14 cellular contexts compared by ENCODE assay signal in genomic region chr6:29509239-29509638, GRCh38. TPM values are rescaled to one million over a fixed set of nuclear protein-coding genes. Genes with fewer than 3 reads are reported as not detected.
DNase-seq lines count a peak whose midpoint lies in the region; ATAC-seq, FAIRE-seq and TF ChIP-seq lines count a peak whose summit lies in the region.
"Had no signal": no experiment of that assay in that cellular context is flagged by ENCODE, and none has a peak within 500 bp of the region (broad histone marks: within the 10 kb centered on the region; RNA-seq: fewer than 3 reads in every experiment).

No MANE protein-coding gene starts in this region.

- TF ChIP-seq POLR2A in GM12878 (IDR thresholded peaks at IDR 0.05; ENCODE audit: low read depth, low read length), result no peak

- H2AFZ ChIP-seq in GM12878 (ENCODE audit: control insufficient read depth, low read depth, low read length), result no peak overlapping the region

- RAD21 ChIA-PET in GM12878 (lab: Charles Lee; ENCODE audit: unreplicated experiment), result interaction anchor here (1.2 kb wide), 1 partner anchor 49 kb away, joined by 3 read pairs; no protein-coding TSS in a partner anchor

- no TSS peak for BruUV-seq in GM12878 (replicated peaks; lab: Mats Ljungman, UMichigan)

- DNase-seq in GM12878 (ENCODE audit: low read depth, low spot score) (no peak), DMS53 (lab: John Stamatoyannopoulos, UW) (no peak), medulla oblongata (ENCODE audit: extremely low spot score) (no peak), psoas muscle (no peak)
- no peak for DNase-seq in effector CD8-positive, alpha-beta T cell (lab: John Stamatoyannopoulos, UW)
- DNase-seq: activated effector memory CD4-positive, alpha-beta T cell treated with Interleukin-2 at 50 U/mL for 16 hours; mucosa of descending colon; NCI-H446 treated with DMSO at 0.1 percent for 48 hours; right cardiac atrium had no signal

- H3K4me2 ChIP-seq in GM12878 (ENCODE audit: control insufficient read depth, insufficient read depth), result peak overlapping the region; percentile 41

- H3K9me3 ChIP-seq in GM12878 (replicated peaks; ENCODE audit: control insufficient read depth, insufficient read depth, low read length), result no peaks in the 10 kb centered on the region
- H3K9me3 ChIP-seq in psoas muscle, result no peaks in the 10 kb centered on the region
- H3K9me3 ChIP-seq: mucosa of descending colon had no signal

- CTCF ChIA-PET in GM12878 (lab: Yijun Ruan, JAX), result interaction anchor here (1.5 kb wide), 1 partner anchor 145 kb away, joined by 4 read pairs; no protein-coding TSS in a partner anchor

- SMC1A ChIA-PET in GM12878 (lab: Charles Lee; ENCODE audit: uncharacterized antibody, unreplicated experiment), result no interaction called here

- peak; percentile 80 for FAIRE-seq in GM12878 (lab: Jason Lieb, UNC)

- H3K4me1 ChIP-seq in GM12878 (ENCODE audit: control insufficient read depth, insufficient read depth, low read length), result peaks cover 9% of the 10 kb centered on the region
- H3K4me1 ChIP-seq in psoas muscle, result no peaks in the 10 kb centered on the region

- WGBS in GM12878 (ENCODE audit: insufficient coverage, insufficient replicate concordance, low lambda C conversion rate, missing lambda C conversion rate), result 6% methylated on average over 6 of the region's 6 CpGs
- 72 to 76% (median 72%) methylated on average over 6 of the region's 6 CpGs for WGBS in psoas muscle, 3 donors

- H3K36me3 ChIP-seq in GM12878 (ENCODE audit: control insufficient read depth in 2 of 2, insufficient read depth in 2 of 2, low read length in 1 of 2) (no peaks in the 10 kb centered on the region), psoas muscle (ENCODE audit: insufficient read depth in 1 of 2, low read depth in 1 of 2) (no peaks in the 10 kb centered on the region)

- TF ChIP-seq RAD21 in GM12878 (IDR thresholded peaks at IDR 0.05; ENCODE audit: insufficient read depth, low read depth, low read length), result no peak

- TF ChIP-seq CTCF in GM12878 (IDR thresholded peaks at IDR 0.05 in 2 of 3, conservative IDR thresholded peaks at IDR 0.05 in 1 of 3; ENCODE audit: control insufficient read depth in 2 of 3, extremely low read depth in 1 of 3, insufficient read depth in 1 of 3, low read depth in 3 of 3, low read length in 3 of 3) (no peak), psoas muscle (IDR thresholded peaks at IDR 0.05) (no peak)

- H3K4me3 ChIP-seq in GM12878 (no peak overlapping the region), psoas muscle (no peak overlapping the region)
- H3K4me3 ChIP-seq: mucosa of descending colon had no signal

- H4K20me1 ChIP-seq in GM12878 (ENCODE audit: control insufficient read depth, insufficient read depth), result no peaks in the 10 kb centered on the region

- POLR2A ChIA-PET in GM12878 (lab: Charles Lee), result interaction anchor here (0.6 kb wide), 1 partner anchor 77 kb away, joined by 5 read pairs; no protein-coding TSS in a partner anchor

- H3K27me3 ChIP-seq in GM12878 (replicated peaks in 1 of 2; ENCODE audit: control insufficient read depth in 2 of 2, insufficient read depth in 2 of 2, low read length in 1 of 2), result no peaks in the 10 kb centered on the region
- no peaks in the 10 kb centered on the region for H3K27me3 ChIP-seq in psoas muscle (ENCODE audit: insufficient read depth in 3 of 3, low read length in 2 of 3)

- no peak overlapping the region for H3K9ac ChIP-seq in GM12878 (ENCODE audit: control insufficient read depth, insufficient read depth, low read length)

- in situ Hi-C loops in GM12878 (cut with MboI), result no loop called here

- H3K79me2 ChIP-seq in GM12878 (ENCODE audit: control insufficient read depth, insufficient read depth, low read length), result no peaks in the 10 kb centered on the region

- peak; percentile 75 for ATAC-seq in GM18520 (IDR thresholded peaks at IDR 0.05; ENCODE audit: unreplicated experiment)
- peak; percentile 73 for ATAC-seq in GM19463 (IDR thresholded peaks at IDR 0.05; ENCODE audit: unreplicated experiment)
- ATAC-seq in HG02943 (IDR thresholded peaks at IDR 0.05; ENCODE audit: low read depth, unreplicated experiment), result peak; percentile 71
- ATAC-seq in GM12878, result peak; percentile 95
- ATAC-seq in psoas muscle, result no peak
- ATAC-seq: mucosa of descending colon, right cardiac atrium had no signal

- no peak overlapping the region for H3K27ac ChIP-seq in GM12878 (ENCODE audit: control insufficient read depth, insufficient read depth)
- no peak overlapping the region for H3K27ac ChIP-seq in psoas muscle
- H3K27ac ChIP-seq: VCaP had no signal

- TF ChIP-seq EP300 in GM12878 (IDR thresholded peaks at IDR 0.05; ENCODE audit: borderline replicate concordance in 1 of 2, control insufficient read depth in 1 of 2, low read depth in 2 of 2, low read length in 2 of 2), result no peak

- intact Hi-C loops in GM12878 (cut with micrococcal nuclease; ENCODE audit: unreplicated experiment) (no loop called here), psoas muscle (cut with DNase I) (no loop called here)

RNA-seq across cellular contexts. Expression of gene MAS1L, which starts 21.5 kb away (rescaled TPM):
- not detected in 2 replicates for total RNA-seq in GM12878 (2013; cell fraction: nucleolus; rRNA removed)
- total RNA-seq in GM12878 (2014; rRNA removed) (not detected in 2 replicates), GM12878 (2014; rRNA removed; fragmentation: Illumina TruSeq; extraction: Trizol) (not detected in 2 replicates), GM12878 (2021) (not detected in 2 replicates), psoas muscle (not detected)
- not detected for polyA plus RNA-seq in GM12878 (2011; ENCODE audit: low read depth)
- polyA plus RNA-seq in GM12878 (2011; rRNA removed) (not detected in 2 replicates), GM12878 (2014; fragmentation: Illumina TruSeq; extraction: Trizol) (not detected in 2 replicates), GM12878 (2014; fragmentation: Nextera tagmentation; extraction: Ambion mirVana) (not detected), GM12878 (2014; rRNA removed) (not detected in 2 replicates), GM12878 (2016; fragmentation: Nextera tagmentation; extraction: Ambion mirVana) (not detected), psoas muscle (not detected)
- not detected in 2 replicates for polyA plus RNA-seq in GM12878 (2011; cell fraction: cytosol; rRNA removed)
- polyA plus RNA-seq in GM12878 (2011; cell fraction: nucleus; rRNA removed), result not detected in 2 replicates
- polyA plus RNA-seq in GM12878 (2012), result not detected in 2 replicates
- not detected in 2 replicates for polyA minus RNA-seq in GM12878 (2011; rRNA and poly(A)+ RNA removed)
- polyA minus RNA-seq in GM12878 (2011; cell fraction: cytosol; rRNA and poly(A)+ RNA removed), result not detected in 2 replicates
- polyA minus RNA-seq in GM12878 (2011; cell fraction: nucleus; rRNA and poly(A)+ RNA removed), result not detected in 2 replicates
- total RNA-seq: epithelial cell of proximal tubule, right cardiac atrium had no signal
- polyA plus RNA-seq: right cardiac atrium had no signal

RNA-seq across cellular contexts. Expression of gene UBD, which starts 50.3 kb away (rescaled TPM):
- 1.8 and 2.0 TPM in 2 replicates for total RNA-seq in GM12878 (2013; cell fraction: nucleolus; rRNA removed)
- 31.8 and 40.4 TPM in 2 replicates for total RNA-seq in GM12878 (2014; rRNA removed)
- total RNA-seq in GM12878 (2014; rRNA removed; fragmentation: Illumina TruSeq; extraction: Trizol), result 52.9 and 54.3 TPM in 2 replicates
- 23.4 and 24.6 TPM in 2 replicates for total RNA-seq in GM12878 (2021)
- 28.2 TPM for polyA plus RNA-seq in GM12878 (2011; ENCODE audit: low read depth)
- polyA plus RNA-seq in GM12878 (2011; rRNA removed), result 101 and 121 TPM in 2 replicates
- 49.1 and 49.8 TPM in 2 replicates for polyA plus RNA-seq in GM12878 (2011; cell fraction: cytosol; rRNA removed)
- 27.6 and 27.7 TPM in 2 replicates for polyA plus RNA-seq in GM12878 (2011; cell fraction: nucleus; rRNA removed)
- polyA plus RNA-seq in GM12878 (2012), result 14.0 and 25.2 TPM in 2 replicates
- polyA plus RNA-seq in GM12878 (2014; fragmentation: Illumina TruSeq; extraction: Trizol), result 51.0 and 68.3 TPM in 2 replicates
- 10 to 100 TPM; 28.6 to 39.6 TPM for polyA plus RNA-seq in GM12878 (2014; fragmentation: Nextera tagmentation; extraction: Ambion mirVana)
- polyA plus RNA-seq in GM12878 (2014; rRNA removed), result 35.6 and 42.5 TPM in 2 replicates
- 10 to 100 TPM; 24.3 to 28.4 TPM for polyA plus RNA-seq in GM12878 (2016; fragmentation: Nextera tagmentation; extraction: Ambion mirVana)
- polyA minus RNA-seq in GM12878 (2011; rRNA and poly(A)+ RNA removed), result 30.5 and 35.5 TPM in 2 replicates
- 6.4 and 8.9 TPM in 2 replicates for polyA minus RNA-seq in GM12878 (2011; cell fraction: cytosol; rRNA and poly(A)+ RNA removed)
- polyA minus RNA-seq in GM12878 (2011; cell fraction: nucleus; rRNA and poly(A)+ RNA removed), result 4.6 and 6.0 TPM in 2 replicates
- total RNA-seq in psoas muscle, result under 1 TPM in 2 of 4 donors, not detected in 2; 0.25 to 0.26 TPM
- under 1 TPM in 2 of 3 donors, not detected in 1; 0.23 to 0.30 TPM for polyA plus RNA-seq in psoas muscle
- total RNA-seq: right cardiac atrium had no signal

RNA-seq across cellular contexts. Expression of gene OR2H1, which starts 52.3 kb away (rescaled TPM):
- total RNA-seq in GM12878 (2013; cell fraction: nucleolus; rRNA removed), result not detected in 2 replicates
- total RNA-seq in GM12878 (2014; rRNA removed), result not detected in 2 replicates
- total RNA-seq in GM12878 (2014; rRNA removed; fragmentation: Illumina TruSeq; extraction: Trizol), result not detected in 2 replicates
- total RNA-seq in GM12878 (2021), result not detected in 2 replicates
- polyA plus RNA-seq in GM12878 (2011; ENCODE audit: low read depth), result not detected
- not detected in 2 replicates for polyA plus RNA-seq in GM12878 (2011; rRNA removed)
- polyA plus RNA-seq in GM12878 (2011; cell fraction: cytosol; rRNA removed), result not detected in 2 replicates
- not detected in 2 replicates for polyA plus RNA-seq in GM12878 (2011; cell fraction: nucleus; rRNA removed)
- polyA plus RNA-seq in GM12878 (2012), result not detected in 2 replicates
- polyA plus RNA-seq in GM12878 (2014; fragmentation: Illumina TruSeq; extraction: Trizol), result not detected in 2 replicates
- not detected for polyA plus RNA-seq in GM12878 (2014; fragmentation: Nextera tagmentation; extraction: Ambion mirVana)
- not detected in 2 replicates for polyA plus RNA-seq in GM12878 (2014; rRNA removed)
- not detected for polyA plus RNA-seq in GM12878 (2016; fragmentation: Nextera tagmentation; extraction: Ambion mirVana)
- polyA minus RNA-seq in GM12878 (2011; rRNA and poly(A)+ RNA removed), result not detected in 2 replicates
- not detected in 2 replicates for polyA minus RNA-seq in GM12878 (2011; cell fraction: cytosol; rRNA and poly(A)+ RNA removed)
- polyA minus RNA-seq in GM12878 (2011; cell fraction: nucleus; rRNA and poly(A)+ RNA removed), result not detected in 2 replicates
- not detected for total RNA-seq in psoas muscle
- under 1 TPM in 1 of 3 donors, not detected in 2; 0.10 TPM for polyA plus RNA-seq in psoas muscle
- total RNA-seq: epithelial cell of proximal tubule, mucosa of descending colon, right cardiac atrium had no signal
- polyA plus RNA-seq: right cardiac atrium had no signal

RNA-seq across cellular contexts. Expression of gene OR11A1, which starts 52.4 kb away (rescaled TPM):
- not detected in 2 replicates for total RNA-seq in GM12878 (2013; cell fraction: nucleolus; rRNA removed)
- not detected in 2 replicates for total RNA-seq in GM12878 (2014; rRNA removed)
- not detected in 2 replicates for total RNA-seq in GM12878 (2014; rRNA removed; fragmentation: Illumina TruSeq; extraction: Trizol)
- not detected in 2 replicates for total RNA-seq in GM12878 (2021)
- not detected for polyA plus RNA-seq in GM12878 (2011; ENCODE audit: low read depth)
- not detected in 2 replicates for polyA plus RNA-seq in GM12878 (2011; rRNA removed)
- not detected in 2 replicates for polyA plus RNA-seq in GM12878 (2011; cell fraction: cytosol; rRNA removed)
- polyA plus RNA-seq in GM12878 (2011; cell fraction: nucleus; rRNA removed), result not detected in 2 replicates
- polyA plus RNA-seq in GM12878 (2012), result not detected in 2 replicates
- polyA plus RNA-seq in GM12878 (2014; fragmentation: Illumina TruSeq; extraction: Trizol), result not detected in 2 replicates
- not detected for polyA plus RNA-seq in GM12878 (2014; fragmentation: Nextera tagmentation; extraction: Ambion mirVana)
- not detected in 2 replicates for polyA plus RNA-seq in GM12878 (2014; rRNA removed)
- polyA plus RNA-seq in GM12878 (2016; fragmentation: Nextera tagmentation; extraction: Ambion mirVana), result not detected
- not detected in 2 replicates for polyA minus RNA-seq in GM12878 (2011; rRNA and poly(A)+ RNA removed)
- not detected in 2 replicates for polyA minus RNA-seq in GM12878 (2011; cell fraction: cytosol; rRNA and poly(A)+ RNA removed)
- not detected in 2 replicates for polyA minus RNA-seq in GM12878 (2011; cell fraction: nucleus; rRNA and poly(A)+ RNA removed)
- total RNA-seq in psoas muscle, result not detected
- not detected for polyA plus RNA-seq in psoas muscle
- total RNA-seq: epithelial cell of proximal tubule, mucosa of descending colon, right cardiac atrium had no signal
- polyA plus RNA-seq: right cardiac atrium had no signal

Comparison
In these comparisons a context has a peak if more than half of its experiments do, and no peak if none do; other contexts are left out.
1. ATAC-seq: peak in GM18520 (single experiment), GM19463 (single experiment), HG02943 (single experiment) and GM12878 (single experiment); none in psoas muscle (0 of 4).